ENCODE assay signal across 25 cellular contexts in the genomic region with DNA sequence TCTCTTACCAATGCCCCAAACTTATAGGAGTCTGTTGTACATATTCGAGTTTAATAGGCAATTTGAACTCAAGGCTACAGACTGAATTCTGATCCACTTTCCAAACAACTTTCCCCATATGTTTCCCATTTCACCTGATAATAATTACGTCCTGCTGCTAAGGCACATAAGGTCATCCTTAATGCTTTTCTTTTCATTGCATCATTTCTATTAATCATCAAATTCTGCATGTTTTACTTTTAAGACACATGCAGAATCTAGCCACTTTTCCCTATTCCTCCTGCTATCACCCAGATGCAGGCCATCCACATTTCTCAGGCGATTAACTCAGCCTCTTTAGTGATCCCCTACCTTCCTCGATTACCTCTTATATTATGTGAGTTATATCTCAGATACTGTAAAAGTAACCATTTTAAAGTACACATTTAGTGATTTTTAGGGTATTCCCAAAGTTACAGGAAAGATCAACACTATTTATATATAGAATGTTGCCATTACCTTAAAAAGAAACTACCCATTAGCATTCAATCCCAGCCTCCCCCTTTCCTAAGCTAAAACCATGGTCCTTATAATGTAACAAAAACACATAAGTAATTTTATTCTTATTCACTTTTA. TPM values are rescaled to one million over a fixed set of nuclear protein-coding genes. Genes with fewer than 3 reads are reported as not detected.
"Had no signal": no experiment of that assay in that cellular context is flagged by ENCODE, and none has a peak within 500 bp of the region (broad histone marks: within the 10 kb centered on the region; RNA-seq: fewer than 3 reads in every experiment).

No MANE protein-coding gene starts in this region.

- H3K9me3 ChIP-seq: thoracic aorta had no signal

- H3K27me3 ChIP-seq: left lung, neural progenitor cell, right atrium auricular region, spleen had no signal

- H3K4me1 ChIP-seq: left lung, lower lobe of right lung, neural progenitor cell, right atrium auricular region had no signal

- H3K4me2 ChIP-seq: neural progenitor cell had no signal

- H2AFZ ChIP-seq: neural progenitor cell had no signal

- H3K27ac ChIP-seq: left lung, lower lobe of right lung, neural progenitor cell, right atrium auricular region, spleen, thoracic aorta, VCaP had no signal

- DNase-seq: activated CD4-positive, alpha-beta T cell treated with anti-CD3 and anti-CD28 coated beads for 48 hours; activated CD4-positive, alpha-beta T cell treated with anti-CD3 and anti-CD28 coated beads, Interleukin-2, amount 50 U/mL, for 48 hours; activated CD8-positive, alpha-beta memory T cell treated with anti-CD3 and anti-CD28 coated beads, Interleukin-2, amount 50 U/mL, for 48 hours; activated gamma-delta T cell; activated naive CD4-positive, alpha-beta T cell treated with anti-CD3 and anti-CD28 coated beads, Interleukin-2, amount 50 U/mL, for 16 hours; activated T-cell treated with anti-CD3 and anti-CD28 coated beads, Interleukin-2, amount 50 U/mL, for 24 hours; amygdala; central memory CD4-positive, alpha-beta T cell; glutamatergic neuron; left lung; lower lobe of right lung; mesenchymal stem cell; natural killer cell; stimulated activated naive CD4-positive, alpha-beta T cell treated with Interleukin-2 at 50 U/mL for 16 hours; trophoblast cell had no signal

- H3K4me3 ChIP-seq: left lung, lower lobe of right lung, neural progenitor cell, right atrium auricular region, spleen, thoracic aorta had no signal

- H3K9ac ChIP-seq: neural progenitor cell had no signal

- H3K36me3 ChIP-seq: left lung, lower lobe of right lung, neural progenitor cell, right atrium auricular region, spleen, thoracic aorta had no signal

- ATAC-seq: left lung, lower lobe of right lung, natural killer cell had no signal

RNA-seq across cellular contexts. Expression of a gene that starts 14.9 kb away (rescaled TPM):
- total RNA-seq: endothelial cell of umbilical vein, frontal cortex, natural killer cell, omental fat pad, pulmonary artery endothelial cell, right atrium auricular region, spleen, thoracic aorta had no signal
- polyA plus RNA-seq: endothelial cell of umbilical vein, esophagus had no signal
